In the genomic region with DNA sequence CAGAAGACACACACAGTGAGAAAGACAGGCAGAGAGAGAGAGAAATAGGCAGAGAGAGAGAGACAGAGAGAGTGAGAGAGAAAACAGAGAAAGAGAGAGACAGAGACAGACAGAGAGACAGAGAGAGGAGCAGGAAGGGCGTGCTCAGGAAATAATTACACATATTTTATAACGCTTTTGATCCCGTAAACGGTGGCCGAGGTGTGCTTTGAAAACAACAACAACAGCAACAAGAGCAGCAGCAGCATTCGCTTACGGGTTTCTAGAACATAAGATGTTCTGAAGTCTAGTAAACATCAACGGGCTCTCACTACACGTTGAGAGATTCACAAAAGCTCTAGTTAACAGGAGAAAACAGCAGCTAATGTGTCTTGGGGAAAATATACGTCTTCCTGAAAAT, we compare ENCODE assay signal across 14 cellular contexts.
A peak's percentile ranks its signal among the peaks of the same experiment; 100 is the strongest.
DNase-seq lines count a peak whose midpoint lies in the region; ATAC-seq and TF ChIP-seq lines count a peak whose summit lies in the region.
"Had no signal": no experiment of that assay in that cellular context is flagged by ENCODE, and none has a peak within 500 bp of the region (broad histone marks: within the 10 kb centered on the region; RNA-seq: fewer than 3 reads in every experiment).

No MANE protein-coding gene starts in this region.

- peaks cover 12% of the 10 kb centered on the region for H3K4me1 ChIP-seq in BLaER1
- peaks cover 10% of the 10 kb centered on the region for H3K4me1 ChIP-seq in MM.1S (ENCODE audit: low read length)
- H3K4me1 ChIP-seq in esophagus squamous epithelium = peaks cover 6 to 21% (median 10%) of the 10 kb centered on the region in 3 donors
- peaks cover 0 to 9% of the 10 kb centered on the region in 2 experiments for H3K4me1 ChIP-seq in trophoblast cell (ENCODE audit: control insufficient read depth in 1 of 2, insufficient read depth in 2 of 2, low read length in 2 of 2)

- peak overlapping the region; percentile 9 for H3K4ac ChIP-seq in trophoblast cell (ENCODE audit: low read depth, low read length)

- H4K20me1 ChIP-seq in BLaER1 (no peaks in the 10 kb centered on the region), MM.1S (ENCODE audit: insufficient read depth, low read length) (no peaks in the 10 kb centered on the region)

- whole genome bisulfite sequencing in esophagus squamous epithelium, 2 donors = 16 to 30% methylated on average over 10 of the region's 10 CpGs
- WGBS in trophoblast cell (ENCODE audit: extremely low coverage, insufficient coverage, insufficient read length) = no CpG with 5 or more reads among the region's 10 CpGs

- peak overlapping the region; percentile 86 for H4K8ac ChIP-seq in trophoblast cell (ENCODE audit: low read depth, low read length)

- H2BK12ac ChIP-seq in trophoblast cell (ENCODE audit: low read length) = peak overlapping the region; percentile 82

- no peak overlapping the region for H4K12ac ChIP-seq in trophoblast cell (ENCODE audit: low read depth, low read length)

- H3K4me3 ChIP-seq in BLaER1 (peak overlapping the region; percentile 54), MM.1S (ENCODE audit: low read length) (peak overlapping the region; percentile 69), esophagus squamous epithelium (peak overlapping the region in 3 of 4 donors; percentile 36 to 53 (median 37)), trophoblast cell (ENCODE audit: low read depth, low read length) (no peak overlapping the region)

- no peak overlapping the region for H3K23ac ChIP-seq in trophoblast cell (ENCODE audit: low read length)

- H3K9me2 ChIP-seq in MM.1S (replicated peaks; ENCODE audit: insufficient read depth, low read length) = no peaks in the 10 kb centered on the region

- no peak overlapping the region for H3K27ac Mint-ChIP-seq in natural killer cell treated with Interleukin-12 subunit alpha and Interleukin-12 subunit beta and Interleukin-15 and Interleukin-18, amount 100 ng/mL, for 72 hours
- H3K27ac Mint-ChIP-seq: activated CD8-positive, alpha-beta T cell treated with anti-CD3 and anti-CD28 coated beads for 36 hours; activated naive CD4-positive, alpha-beta T cell treated with anti-CD3 and anti-CD28 coated beads, Interleukin-2, amount 50 U/mL, for 72 hours; natural killer cell had no signal

- no peak overlapping the region for H2AK5ac ChIP-seq in trophoblast cell (ENCODE audit: low read length)

- DNase-seq in MM.1S (peak; percentile 63), esophagus squamous epithelium (lab: John Stamatoyannopoulos, UW) (no peak), trophoblast cell (peak in 1 of 2 donors; percentile 1), NCI-H748 (lab: John Stamatoyannopoulos, UW; ENCODE audit: unreplicated experiment) (no peak)
- no peak for DNase-seq in natural killer cell treated with Interleukin-12 subunit alpha and Interleukin-12 subunit beta and Interleukin-15 and Interleukin-18, amount 100 ng/mL, for 72 hours (ENCODE audit: low spot score)
- DNase-seq: natural killer cell; NCI-H2029; stimulated activated CD4-positive, alpha-beta T cell treated with anti-CD3 and anti-CD28 coated beads, Interleukin-1b, Interleukin-23, amount 100 ng/mL, for 48 hours had no signal

- peak overlapping the region; percentile 69 for H2BK5ac ChIP-seq in trophoblast cell (ENCODE audit: low read depth, low read length, poor library complexity)

- peaks cover 0 to 2% of the 10 kb centered on the region in 2 donors for H3K27me3 Mint-ChIP-seq in natural killer cell treated with Interleukin-12 subunit alpha and Interleukin-12 subunit beta and Interleukin-15 and Interleukin-18, amount 100 ng/mL, for 72 hours

- no peak for TF ChIP-seq POLR2A in esophagus squamous epithelium (IDR thresholded peaks at IDR 0.05)

- H3K9ac ChIP-seq in BLaER1 (peak overlapping the region; percentile 63), MM.1S (ENCODE audit: low read length) (peak overlapping the region; percentile 98), trophoblast cell (ENCODE audit: low read length) (no peak overlapping the region)

- peaks cover 19% of the 10 kb centered on the region for H3F3A ChIP-seq in MM.1S (ENCODE audit: insufficient read depth, low read length)

- no peak overlapping the region for H3K18ac ChIP-seq in trophoblast cell (ENCODE audit: low read length)

- H3K9me3 Mint-ChIP-seq in natural killer cell treated with Interleukin-12 subunit alpha and Interleukin-12 subunit beta and Interleukin-15 and Interleukin-18, amount 100 ng/mL, for 72 hours = no peaks in the 10 kb centered on the region
- H3K9me3 Mint-ChIP-seq: activated CD8-positive, alpha-beta T cell treated with anti-CD3 and anti-CD28 coated beads for 36 hours; activated naive CD4-positive, alpha-beta T cell treated with anti-CD3 and anti-CD28 coated beads, Interleukin-2, amount 50 U/mL, for 72 hours; natural killer cell had no signal

- H2BK120ac ChIP-seq in trophoblast cell (ENCODE audit: insufficient read depth, low read length, poor library complexity) = peak overlapping the region; percentile 91

- H3K4me1 Mint-ChIP-seq in natural killer cell treated with Interleukin-12 subunit alpha and Interleukin-12 subunit beta and Interleukin-15 and Interleukin-18, amount 100 ng/mL, for 72 hours (ENCODE audit: low read depth in 2 of 2) = no peaks in the 10 kb centered on the region
- H3K4me1 Mint-ChIP-seq: natural killer cell had no signal

- no peak for ATAC-seq in natural killer cell treated with Interleukin-12 subunit alpha and Interleukin-12 subunit beta and Interleukin-15 and Interleukin-18, amount 100 ng/mL, for 72 hours
- no peak for ATAC-seq in GM18909 (IDR thresholded peaks at IDR 0.05; ENCODE audit: poor library complexity, unreplicated experiment)
- no peak for ATAC-seq in GM21390 (IDR thresholded peaks at IDR 0.05; ENCODE audit: unreplicated experiment)
- ATAC-seq: activated CD8-positive, alpha-beta T cell treated with anti-CD3 and anti-CD28 coated beads for 36 hours; activated naive CD4-positive, alpha-beta T cell treated with anti-CD3 and anti-CD28 coated beads, Interleukin-2, amount 50 U/mL, for 72 hours; natural killer cell; stimulated activated naive CD8-positive, alpha-beta T cell treated with anti-CD3 and anti-CD28 coated beads, Interleukin-15, Interleukin-2, amounts not matched to agents 100 U/mL and 50 U/mL, for 24 hours had no signal

- H3K79me1 ChIP-seq in trophoblast cell (ENCODE audit: low read length) = peaks cover 13% of the 10 kb centered on the region

- no peaks in the 10 kb centered on the region for H3K36me3 Mint-ChIP-seq in natural killer cell treated with Interleukin-12 subunit alpha and Interleukin-12 subunit beta and Interleukin-15 and Interleukin-18, amount 100 ng/mL, for 72 hours
- H3K36me3 Mint-ChIP-seq: activated naive CD4-positive, alpha-beta T cell treated with anti-CD3 and anti-CD28 coated beads, Interleukin-2, amount 50 U/mL, for 72 hours; natural killer cell had no signal

- H2AFZ ChIP-seq in MM.1S (ENCODE audit: low read length) (peak overlapping the region; percentile 54), trophoblast cell (ENCODE audit: insufficient read depth, low read length, poor library complexity) (peak overlapping the region; percentile 17)

- H3K4me3 Mint-ChIP-seq in natural killer cell treated with Interleukin-12 subunit alpha and Interleukin-12 subunit beta and Interleukin-15 and Interleukin-18, amount 100 ng/mL, for 72 hours = no peak overlapping the region
- H3K4me3 Mint-ChIP-seq: activated CD8-positive, alpha-beta T cell treated with anti-CD3 and anti-CD28 coated beads for 36 hours; natural killer cell had no signal

- H3K4me2 ChIP-seq in BLaER1 (peak overlapping the region; percentile 78), MM.1S (ENCODE audit: low read depth, low read length) (peak overlapping the region; percentile 95), trophoblast cell (ENCODE audit: low read length) (peak overlapping the region; percentile 64)

- H3K9me3 ChIP-seq in BLaER1 (no peaks in the 10 kb centered on the region), MM.1S (replicated peaks; ENCODE audit: insufficient read depth, low read length) (no peaks in the 10 kb centered on the region), esophagus squamous epithelium (no peaks in the 10 kb centered on the region), trophoblast cell (ENCODE audit: insufficient read depth, low read depth, low read length) (no peaks in the 10 kb centered on the region)

- H3K14ac ChIP-seq in trophoblast cell (ENCODE audit: low read length) = peak overlapping the region; percentile 75

- H4K91ac ChIP-seq in trophoblast cell (ENCODE audit: low read depth, low read length) = peak overlapping the region; percentile 73

- no peak for TF ChIP-seq CTCF in MM.1S (IDR thresholded peaks at IDR 0.05; ENCODE audit: low read length)
- no peak for TF ChIP-seq CTCF in esophagus squamous epithelium (IDR thresholded peaks at IDR 0.05)

- H3K27ac ChIP-seq in BLaER1 (peak overlapping the region; percentile 66), MM.1S (ENCODE audit: low read length) (peak overlapping the region; percentile 99), esophagus squamous epithelium (peak overlapping the region in 3 of 4 donors; percentile 33 to 65 (median 52)), trophoblast cell (ENCODE audit: low read depth, low read length) (peak overlapping the region; percentile 90)

- no peaks in the 10 kb centered on the region for H3K36me3 ChIP-seq in BLaER1
- H3K36me3 ChIP-seq in MM.1S (replicated peaks; ENCODE audit: insufficient read depth, low read length) = no peaks in the 10 kb centered on the region
- H3K36me3 ChIP-seq in esophagus squamous epithelium = no peaks in the 10 kb centered on the region
- no peaks in the 10 kb centered on the region for H3K36me3 ChIP-seq in trophoblast cell (ENCODE audit: control insufficient read depth in 1 of 2, insufficient read depth in 2 of 2, low read length in 2 of 2)

- H3K79me2 ChIP-seq in MM.1S (ENCODE audit: low read length) (no peaks in the 10 kb centered on the region), trophoblast cell (ENCODE audit: control insufficient read depth, insufficient read depth, low read length, poor library complexity) (no peaks in the 10 kb centered on the region)

- H3K27me3 ChIP-seq in BLaER1 = no peaks in the 10 kb centered on the region
- no peaks in the 10 kb centered on the region for H3K27me3 ChIP-seq in MM.1S (replicated peaks; ENCODE audit: insufficient read depth, low read length)
- H3K27me3 ChIP-seq in esophagus squamous epithelium = peaks cover 0 to 19% (median 0%) of the 10 kb centered on the region in 4 donors
- H3K27me3 ChIP-seq in trophoblast cell (ENCODE audit: insufficient read depth, low read length) = no peaks in the 10 kb centered on the region

- intact Hi-C loops in esophagus squamous epithelium (cut with DNase I) = no loop called here
